In genomic region chrX:50168305-50168704, GRCh38 we compare ENCODE assay signal across 1 cellular context.
TF ChIP-seq lines count a peak whose summit lies in the region.

No MANE protein-coding gene starts in this region.

TF ChIP-seq in GM23338, 12 proteins besides CTCF, POLR2A, EP300 and RAD21 (continued from another document):
- TF ChIP-seq ZNF331 (CRISPR knock-in tag; IDR thresholded peaks at IDR 0.05; ENCODE audit: low read depth) (no peak), JUNB (IDR thresholded peaks at IDR 0.05; ENCODE audit: unreplicated experiment) (no peak), CREB1 (CRISPR knock-in tag; IDR thresholded peaks at IDR 0.05; ENCODE audit: low read depth) (no peak), POLR2AphosphoS5 (IDR thresholded peaks at IDR 0.05; ENCODE audit: low read depth) (no peak)
- TF ChIP-seq, protein P1, sequence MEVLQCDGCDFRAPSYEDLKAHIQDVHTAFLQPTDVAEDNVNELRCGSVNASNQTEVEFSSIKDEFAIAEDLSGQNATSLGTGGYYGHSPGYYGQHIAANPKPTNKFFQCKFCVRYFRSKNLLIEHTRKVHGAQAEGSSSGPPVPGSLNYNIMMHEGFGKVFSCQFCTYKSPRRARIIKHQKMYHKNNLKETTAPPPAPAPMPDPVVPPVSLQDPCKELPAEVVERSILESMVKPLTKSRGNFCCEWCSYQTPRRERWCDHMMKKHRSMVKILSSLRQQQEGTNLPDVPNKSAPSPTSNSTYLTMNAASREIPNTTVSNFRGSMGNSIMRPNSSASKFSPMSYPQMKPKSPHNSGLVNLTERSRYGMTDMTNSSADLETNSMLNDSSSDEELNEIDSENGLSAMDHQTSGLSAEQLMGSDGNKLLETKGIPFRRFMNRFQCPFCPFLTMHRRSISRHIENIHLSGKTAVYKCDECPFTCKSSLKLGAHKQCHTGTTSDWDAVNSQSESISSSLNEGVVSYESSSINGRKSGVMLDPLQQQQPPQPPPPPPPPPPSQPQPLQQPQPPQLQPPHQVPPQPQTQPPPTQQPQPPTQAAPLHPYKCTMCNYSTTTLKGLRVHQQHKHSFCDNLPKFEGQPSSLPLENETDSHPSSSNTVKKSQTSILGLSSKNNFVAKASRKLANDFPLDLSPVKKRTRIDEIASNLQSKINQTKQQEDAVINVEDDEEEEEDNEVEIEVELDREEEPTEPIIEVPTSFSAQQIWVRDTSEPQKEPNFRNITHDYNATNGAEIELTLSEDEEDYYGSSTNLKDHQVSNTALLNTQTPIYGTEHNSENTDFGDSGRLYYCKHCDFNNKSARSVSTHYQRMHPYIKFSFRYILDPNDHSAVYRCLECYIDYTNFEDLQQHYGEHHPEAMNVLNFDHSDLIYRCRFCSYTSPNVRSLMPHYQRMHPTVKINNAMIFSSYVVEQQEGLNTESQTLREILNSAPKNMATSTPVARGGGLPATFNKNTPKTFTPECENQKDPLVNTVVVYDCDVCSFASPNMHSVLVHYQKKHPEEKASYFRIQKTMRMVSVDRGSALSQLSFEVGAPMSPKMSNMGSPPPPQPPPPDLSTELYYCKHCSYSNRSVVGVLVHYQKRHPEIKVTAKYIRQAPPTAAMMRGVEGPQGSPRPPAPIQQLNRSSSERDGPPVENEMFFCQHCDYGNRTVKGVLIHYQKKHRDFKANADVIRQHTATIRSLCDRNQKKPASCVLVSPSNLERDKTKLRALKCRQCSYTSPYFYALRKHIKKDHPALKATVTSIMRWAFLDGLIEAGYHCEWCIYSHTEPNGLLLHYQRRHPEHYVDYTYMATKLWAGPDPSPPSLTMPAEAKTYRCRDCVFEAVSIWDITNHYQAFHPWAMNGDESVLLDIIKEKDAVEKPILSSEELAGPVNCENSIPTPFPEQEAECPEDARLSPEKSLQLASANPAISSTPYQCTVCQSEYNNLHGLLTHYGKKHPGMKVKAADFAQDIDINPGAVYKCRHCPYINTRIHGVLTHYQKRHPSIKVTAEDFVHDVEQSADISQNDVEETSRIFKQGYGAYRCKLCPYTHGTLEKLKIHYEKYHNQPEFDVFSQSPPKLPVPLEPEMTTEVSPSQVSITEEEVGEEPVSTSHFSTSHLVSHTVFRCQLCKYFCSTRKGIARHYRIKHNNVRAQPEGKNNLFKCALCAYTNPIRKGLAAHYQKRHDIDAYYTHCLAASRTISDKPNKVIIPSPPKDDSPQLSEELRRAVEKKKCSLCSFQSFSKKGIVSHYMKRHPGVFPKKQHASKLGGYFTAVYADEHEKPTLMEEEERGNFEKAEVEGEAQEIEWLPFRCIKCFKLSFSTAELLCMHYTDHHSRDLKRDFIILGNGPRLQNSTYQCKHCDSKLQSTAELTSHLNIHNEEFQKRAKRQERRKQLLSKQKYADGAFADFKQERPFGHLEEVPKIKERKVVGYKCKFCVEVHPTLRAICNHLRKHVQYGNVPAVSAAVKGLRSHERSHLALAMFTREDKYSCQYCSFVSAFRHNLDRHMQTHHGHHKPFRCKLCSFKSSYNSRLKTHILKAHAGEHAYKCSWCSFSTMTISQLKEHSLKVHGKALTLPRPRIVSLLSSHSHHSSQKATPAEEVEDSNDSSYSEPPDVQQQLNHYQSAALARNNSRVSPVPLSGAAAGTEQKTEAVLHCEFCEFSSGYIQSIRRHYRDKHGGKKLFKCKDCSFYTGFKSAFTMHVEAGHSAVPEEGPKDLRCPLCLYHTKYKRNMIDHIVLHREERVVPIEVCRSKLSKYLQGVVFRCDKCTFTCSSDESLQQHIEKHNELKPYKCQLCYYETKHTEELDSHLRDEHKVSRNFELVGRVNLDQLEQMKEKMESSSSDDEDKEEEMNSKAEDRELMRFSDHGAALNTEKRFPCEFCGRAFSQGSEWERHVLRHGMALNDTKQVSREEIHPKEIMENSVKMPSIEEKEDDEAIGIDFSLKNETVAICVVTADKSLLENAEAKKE (CRISPR knock-in tag; IDR thresholded peaks at IDR 0.05): no peak
